ENCODE assay signal across 9 cellular contexts in genomic region chr17:69547230-69547629, GRCh38.
"Had no signal": no experiment of that assay in that cellular context is flagged by ENCODE, and none has a peak within 500 bp of the region (broad histone marks: within the 10 kb centered on the region; RNA-seq: fewer than 3 reads in every experiment).

No MANE protein-coding gene starts in this region.

- H3K36me3 ChIP-seq: HAP-1 had no signal

- H3K27me3 Mint-ChIP-seq: IgD-negative memory B cell had no signal

- FAIRE-seq: HepG2 had no signal

- H3K9me3 ChIP-seq: HAP-1 had no signal

- DNase-seq: GOT3, H7, HFFc6, KG1 had no signal

- H3K9me3 Mint-ChIP-seq: HFFc6, IgD-negative memory B cell had no signal

- H3K4me3 Mint-ChIP-seq: HFFc6, IgD-negative memory B cell had no signal

- H3K27ac Mint-ChIP-seq: HFFc6, IgD-negative memory B cell had no signal

- ATAC-seq: HCT116, HepG2 had no signal

- H3K27ac ChIP-seq: HL-60 had no signal

- H3K4me3 ChIP-seq: HAP-1 had no signal
